ENCODE assay signal across 10 cellular contexts in the genomic region with DNA sequence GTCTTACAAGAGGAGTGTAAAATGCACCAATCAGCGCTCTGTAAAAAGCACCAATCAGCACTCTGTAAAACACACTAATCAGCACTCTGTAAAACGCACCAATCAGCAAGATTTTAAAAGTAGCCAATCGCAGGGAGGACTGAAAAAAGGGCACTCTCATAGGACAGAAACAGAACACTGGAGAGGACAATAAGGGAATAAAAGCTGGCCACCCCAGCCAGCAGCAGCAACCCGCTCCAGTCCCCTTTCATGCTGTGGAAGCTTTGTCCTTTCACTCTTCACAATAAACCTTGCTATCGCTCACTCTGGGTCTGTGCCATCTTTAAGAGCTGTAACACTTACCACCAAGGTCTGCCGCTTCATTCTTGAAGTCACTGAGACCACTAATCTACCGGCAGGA. TPM values are rescaled to one million over a fixed set of nuclear protein-coding genes. Genes with fewer than 3 reads are reported as not detected.
DNase-seq lines count a peak whose midpoint lies in the region; ATAC-seq and TF ChIP-seq lines count a peak whose summit lies in the region.
"Had no signal": no experiment of that assay in that cellular context is flagged by ENCODE, and none has a peak within 500 bp of the region (broad histone marks: within the 10 kb centered on the region; RNA-seq: fewer than 3 reads in every experiment).

No MANE protein-coding gene starts in this region.

- peaks cover 0 to 13% of the 10 kb centered on the region in 2 donors for H3K36me3 Mint-ChIP-seq in CD4-positive, alpha-beta memory T cell
- no peaks in the 10 kb centered on the region for H3K36me3 Mint-ChIP-seq in activated CD4-positive, alpha-beta memory T cell treated with anti-CD3 and anti-CD28 coated beads for 36 hours
- H3K36me3 Mint-ChIP-seq in mesothelial cell of epicardium: no peaks in the 10 kb centered on the region
- H3K36me3 Mint-ChIP-seq: activated naive CD8-positive, alpha-beta T cell had no signal

- TF ChIP-seq CTCF in mesothelial cell of epicardium (IDR thresholded peaks at IDR 0.05; ENCODE audit: unreplicated experiment) (no peak), GM13977 (IDR thresholded peaks at IDR 0.05; ENCODE audit: extremely low read depth, insufficient read depth, missing control alignments) (no peak), coronary artery (IDR thresholded peaks at IDR 0.05) (no peak)

- in situ Hi-C loops in GM13977 (cut with MboI; ENCODE audit: low pct_unique_long_range_greater_than_20kb, low sequenced_read_pairs, unreplicated experiment): no loop called here

- H3K27ac ChIP-seq in CD4-positive, alpha-beta memory T cell (ENCODE audit: low read depth, low read length): no peak overlapping the region
- H3K27ac ChIP-seq in coronary artery: no peak overlapping the region

- H3K4me3 ChIP-seq in CD4-positive, alpha-beta memory T cell (ENCODE audit: low read length in 2 of 2): no peak overlapping the region
- H3K4me3 ChIP-seq in coronary artery: no peak overlapping the region

- POLR2A ChIA-PET in CD4-positive, alpha-beta memory T cell (lab: Charles Lee; ENCODE audit: partially characterized antibody): interaction anchor here (1.7 to 2.9 kb wide), 3 partner anchors 38 to 216 kb away, joined by 4 to 22 read pairs (median 9); no protein-coding TSS in a partner anchor
- POLR2A ChIA-PET in activated CD4-positive, alpha-beta memory T cell treated with anti-CD3 and anti-CD28 coated beads for 36 hours (lab: Charles Lee): no interaction called here

- H3K36me3 ChIP-seq in CD4-positive, alpha-beta memory T cell (ENCODE audit: insufficient read depth, low read length): no peaks in the 10 kb centered on the region

- no peaks in the 10 kb centered on the region for H3K9me3 ChIP-seq in CD4-positive, alpha-beta memory T cell (ENCODE audit: control insufficient read depth in 1 of 2, low read length in 2 of 2)

- peaks cover 18 to 28% (median 21%) of the 10 kb centered on the region in 4 donors for H3K4me1 Mint-ChIP-seq in CD4-positive, alpha-beta memory T cell
- peaks cover 23% of the 10 kb centered on the region for H3K4me1 Mint-ChIP-seq in activated CD4-positive, alpha-beta memory T cell treated with anti-CD3 and anti-CD28 coated beads for 36 hours (ENCODE audit: low read depth)
- peaks cover 26% of the 10 kb centered on the region for H3K4me1 Mint-ChIP-seq in mesothelial cell of epicardium

- no peaks in the 10 kb centered on the region for H3K9me3 Mint-ChIP-seq in CD4-positive, alpha-beta memory T cell
- no peaks in the 10 kb centered on the region for H3K9me3 Mint-ChIP-seq in activated CD4-positive, alpha-beta memory T cell treated with anti-CD3 and anti-CD28 coated beads for 36 hours
- no peaks in the 10 kb centered on the region for H3K9me3 Mint-ChIP-seq in mesothelial cell of epicardium

- no peak for DNase-seq in CD4-positive, alpha-beta memory T cell
- peak; percentile 67 for DNase-seq in HT1080 (ENCODE audit: low read depth)
- DNase-seq in activated CD4-positive, alpha-beta memory T cell treated with anti-CD3 and anti-CD28 coated beads for 36 hours: no peak
- DNase-seq in mesothelial cell of epicardium (ENCODE audit: low spot score in 2 of 2, unreplicated experiment in 2 of 2): no peak
- DNase-seq in NCI-H2171 (lab: John Stamatoyannopoulos, UW): no peak
- DNase-seq in GM13977 (ENCODE audit: low spot score): no peak
- DNase-seq in coronary artery (ENCODE audit: low spot score): no peak
- DNase-seq: NCI-H187 had no signal

- no peaks in the 10 kb centered on the region for H3K27me3 ChIP-seq in CD4-positive, alpha-beta memory T cell (ENCODE audit: insufficient read depth, low read length)

- H3K4me3 Mint-ChIP-seq in CD4-positive, alpha-beta memory T cell: peak overlapping the region in 6 of 8 donors; percentile 12 to 60 (median 42)
- peak overlapping the region; percentile 38 for H3K4me3 Mint-ChIP-seq in activated CD4-positive, alpha-beta memory T cell treated with anti-CD3 and anti-CD28 coated beads for 36 hours
- peak overlapping the region; percentile 27 for H3K4me3 Mint-ChIP-seq in mesothelial cell of epicardium

- CTCF ChIA-PET in CD4-positive, alpha-beta memory T cell (lab: Charles Lee; ENCODE audit: partially characterized antibody): interaction anchor here (1.2 kb wide), 1 partner anchor 9 kb away, joined by 3 read pairs; no protein-coding TSS in a partner anchor
- CTCF ChIA-PET in activated CD4-positive, alpha-beta memory T cell treated with anti-CD3 and anti-CD28 coated beads for 36 hours (lab: Charles Lee): interaction anchor here (1.2 to 1.6 kb wide), 2 partner anchors 33 to 369 kb away, joined by 3 read pairs; no protein-coding TSS in a partner anchor

- intact Hi-C loops in CD4-positive, alpha-beta memory T cell (cut with micrococcal nuclease): no loop called here
- intact Hi-C loops in activated CD4-positive, alpha-beta memory T cell treated with anti-CD3 and anti-CD28 coated beads for 36 hours (cut with micrococcal nuclease): no loop called here

- no peak for ATAC-seq in GM21529 (IDR thresholded peaks at IDR 0.05; ENCODE audit: unreplicated experiment)

- peak overlapping the region in 5 of 7 donors; percentile 15 to 99 (median 76) for H3K27ac Mint-ChIP-seq in CD4-positive, alpha-beta memory T cell
- peak overlapping the region; percentile 10 for H3K27ac Mint-ChIP-seq in activated CD4-positive, alpha-beta memory T cell treated with anti-CD3 and anti-CD28 coated beads for 36 hours
- H3K27ac Mint-ChIP-seq in mesothelial cell of epicardium: peak overlapping the region; percentile 75

- peaks cover 17% of the 10 kb centered on the region for H3K4me1 ChIP-seq in CD4-positive, alpha-beta memory T cell (ENCODE audit: insufficient read depth, low read length)

- peaks cover 0 to 2% of the 10 kb centered on the region in 2 donors for H3K27me3 Mint-ChIP-seq in CD4-positive, alpha-beta memory T cell
- no peaks in the 10 kb centered on the region for H3K27me3 Mint-ChIP-seq in activated CD4-positive, alpha-beta memory T cell treated with anti-CD3 and anti-CD28 coated beads for 36 hours
- no peaks in the 10 kb centered on the region for H3K27me3 Mint-ChIP-seq in mesothelial cell of epicardium (ENCODE audit: low read depth)
- H3K27me3 Mint-ChIP-seq: activated naive CD8-positive, alpha-beta T cell had no signal

RNA-seq across cellular contexts. Expression of gene AIG1, which starts 1.7 kb away (rescaled TPM):
- total RNA-seq in CD4-positive, alpha-beta memory T cell: 10 to 100 TPM in 1 of 2 experiments, 1 to 10 TPM in 1; 9.6 to 10.2 TPM
- polyA plus RNA-seq in CD4-positive, alpha-beta memory T cell: 10 to 100 TPM; 20.3 to 21.5 TPM
- total RNA-seq in HT1080 (2014; rRNA removed; shearing (Covaris generic)): 30.8 and 33.7 TPM in 2 replicates
- 63.1 and 77.8 TPM in 2 replicates for polyA plus RNA-seq in HT1080 (2015; cell fraction: cytosol; rRNA removed)
- polyA plus RNA-seq in HT1080 (2015; cell fraction: nucleus; rRNA removed): 49.3 and 55.7 TPM in 2 replicates
- total RNA-seq in activated CD4-positive, alpha-beta memory T cell treated with anti-CD3 and anti-CD28 coated beads for 36 hours: 10 to 100 TPM; 15.7 to 16.1 TPM
- 31.0 to 31.7 TPM (median 31.3 TPM) in 3 replicates for total RNA-seq in mesothelial cell of epicardium

Comparison
In these comparisons a context has a peak if more than half of its experiments do, and no peak if none do; other contexts are left out.
1. H3K27ac Mint-ChIP-seq: peak in every context shown above with its lines; median percentile 76 in CD4-positive, alpha-beta memory T cell; 75 in mesothelial cell of epicardium; 10 in activated CD4-positive, alpha-beta memory T cell treated with anti-CD3 and anti-CD28 coated beads for 36 hours.